18 cellular contexts compared by ENCODE assay signal in the genomic region with DNA sequence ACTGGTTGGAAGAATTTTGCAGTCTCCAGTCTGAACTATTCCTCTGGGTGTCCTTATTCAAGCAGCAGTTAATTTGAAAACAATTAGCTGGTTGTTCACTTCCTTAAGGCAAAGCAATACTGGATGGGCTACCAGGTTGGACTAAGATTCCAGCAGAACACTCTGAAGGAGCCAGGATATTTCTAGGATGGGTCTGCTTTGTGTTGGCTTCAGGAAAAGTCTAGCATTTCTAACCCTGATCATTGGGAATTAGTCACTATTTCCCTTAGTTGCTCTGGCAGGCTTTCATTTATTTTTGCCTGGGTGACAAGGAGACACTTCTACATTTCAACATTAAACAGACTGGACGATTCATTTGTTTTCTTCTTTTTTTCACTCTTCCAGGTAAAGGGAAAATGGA.
"Had no signal": no experiment of that assay in that cellular context is flagged by ENCODE, and none has a peak within 500 bp of the region (broad histone marks: within the 10 kb centered on the region; RNA-seq: fewer than 3 reads in every experiment).

No MANE protein-coding gene starts in this region.

- DNase-seq: colonic mucosa; dermis blood vessel endothelial cell; effector CD8-positive, alpha-beta T cell; left colon; mammary epithelial cell; mucosa of descending colon; naive thymus-derived CD8-positive, alpha-beta T cell; posterior cingulate gyrus; small intestine; stimulated activated CD4-positive, alpha-beta T cell treated with anti-CD3 and anti-CD28 coated beads, Interleukin-12 subunit alpha, Interleukin-12 subunit beta, amount 100 ng/mL, for 4 hours; stimulated activated naive CD4-positive, alpha-beta T cell; stomach; thyroid gland; upper lobe of left lung had no signal

- ATAC-seq: gastroesophageal sphincter; left colon; mucosa of descending colon; naive thymus-derived CD8-positive, alpha-beta T cell had no signal

- H3K27ac ChIP-seq: colonic mucosa, hepatocyte, stomach, suprapubic skin, thyroid gland, upper lobe of left lung, vagina had no signal

- H3K36me3 ChIP-seq: colonic mucosa, gastroesophageal sphincter, stomach, suprapubic skin, thyroid gland, upper lobe of left lung, vagina had no signal

- H3K27me3 ChIP-seq: colonic mucosa, gastroesophageal sphincter, hepatocyte, stomach, suprapubic skin, thyroid gland, upper lobe of left lung, vagina had no signal

- H3K4me3 ChIP-seq: colonic mucosa, gastroesophageal sphincter, hepatocyte, mucosa of descending colon, stomach, suprapubic skin, thyroid gland, upper lobe of left lung, vagina had no signal

- H3K4me1 ChIP-seq: colonic mucosa, suprapubic skin, thyroid gland, upper lobe of left lung, vagina had no signal

- H3K9me3 ChIP-seq: colonic mucosa, gastroesophageal sphincter, mucosa of descending colon, stomach, suprapubic skin, thyroid gland, upper lobe of left lung, vagina had no signal
